In the genomic region with DNA sequence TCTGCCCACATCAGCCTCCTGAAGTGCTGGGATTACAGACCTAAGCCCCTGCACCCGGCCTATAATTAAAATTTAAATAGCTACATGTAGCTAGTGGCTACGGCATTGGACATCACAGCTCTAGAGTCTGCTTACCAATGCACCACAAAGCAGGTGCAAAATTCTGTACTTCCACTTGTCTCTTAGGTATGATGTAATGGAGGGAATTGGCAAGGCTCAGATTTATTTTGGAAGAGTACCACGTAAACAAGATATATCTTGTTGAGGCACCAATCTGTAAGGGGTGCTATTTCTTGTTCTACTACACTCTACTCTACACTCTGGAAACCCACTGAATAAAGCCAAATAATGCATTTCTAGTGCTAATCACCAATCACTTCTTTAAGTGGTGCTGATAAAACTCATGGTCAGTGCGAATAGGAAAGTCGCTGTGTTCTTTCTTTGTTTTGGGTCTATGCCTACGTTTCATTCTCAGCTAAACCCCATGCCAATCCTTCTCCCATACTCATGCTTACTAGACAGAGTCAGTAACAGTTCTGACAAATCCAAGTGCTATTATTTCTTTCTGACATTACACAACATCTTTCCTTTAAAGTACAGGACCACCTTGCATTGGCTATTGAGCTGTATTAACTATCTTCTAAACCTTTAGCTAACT, we compare ENCODE assay signal across 25 cellular contexts.
"Had no signal": no experiment of that assay in that cellular context is flagged by ENCODE, and none has a peak within 500 bp of the region (broad histone marks: within the 10 kb centered on the region; RNA-seq: fewer than 3 reads in every experiment).

No MANE protein-coding gene starts in this region.

- H3K9me3 ChIP-seq: colonic mucosa, esophagus squamous epithelium, heart right ventricle, left lung, neutrophil, ovary, right atrium auricular region, testis, transverse colon had no signal

- H3K4me3 ChIP-seq: colonic mucosa, esophagus squamous epithelium, heart right ventricle, left lung, lung, ovary, right atrium auricular region, testis, transverse colon had no signal

- H3K36me3 Mint-ChIP-seq: activated naive CD4-positive, alpha-beta T cell treated with anti-CD3 and anti-CD28 coated beads, Interleukin-2, amount 50 U/mL, for 72 hours; naive B cell had no signal

- H3K4me1 ChIP-seq: colonic mucosa, esophagus squamous epithelium, heart right ventricle, left lung, right atrium auricular region, testis, transverse colon had no signal

- H3K27me3 ChIP-seq: colonic mucosa, esophagus squamous epithelium, left lung, neutrophil, ovary, right atrium auricular region, testis, transverse colon had no signal

- H3K36me3 ChIP-seq: colonic mucosa, esophagus squamous epithelium, heart right ventricle, left lung, neutrophil, ovary, right atrium auricular region, transverse colon had no signal

- H3K9me3 Mint-ChIP-seq: activated naive CD4-positive, alpha-beta T cell treated with anti-CD3 and anti-CD28 coated beads, Interleukin-2, amount 50 U/mL, for 72 hours; activated T-cell treated with anti-CD3 and anti-CD28 coated beads, Interleukin-2, amount 50 U/mL, for 72 hours; naive B cell; nephron progenitor cell had no signal

- H3K27ac ChIP-seq: colonic mucosa, epithelial cell of prostate, esophagus squamous epithelium, heart right ventricle, left lung, neutrophil, ovary, right atrium auricular region, testis, transverse colon had no signal

- H3K27ac Mint-ChIP-seq: activated naive CD4-positive, alpha-beta T cell treated with anti-CD3 and anti-CD28 coated beads, Interleukin-2, amount 50 U/mL, for 72 hours; activated T-cell treated with anti-CD3 and anti-CD28 coated beads, Interleukin-2, amount 50 U/mL, for 72 hours; naive B cell had no signal

- DNase-seq: activated CD4-positive, alpha-beta T cell treated with anti-CD3 and anti-CD28 coated beads for 4 hours; activated CD4-positive, alpha-beta T cell treated with anti-CD3 and anti-CD28 coated beads, Interleukin-2, amount 50 U/mL, for 4 hours; activated naive CD4-positive, alpha-beta T cell; activated T-cell treated with anti-CD3 and anti-CD28 coated beads for 4 hours; activated T-cell treated with anti-CD3 and anti-CD28 coated beads, Interleukin-2, amount 50 U/mL, for 72 hours; colonic mucosa; effector CD8-positive, alpha-beta T cell; esophagus squamous epithelium; foreskin melanocyte; heart right ventricle; kidney glomerular epithelial cell; left lung; naive B cell; nephron progenitor cell; ovary; stimulated activated CD4-positive, alpha-beta T cell treated with anti-CD3 and anti-CD28 coated beads, Interleukin-15, amount 100 ng/mL, for 24 hours; stimulated activated CD4-positive, alpha-beta T cell treated with anti-CD3 and anti-CD28 coated beads, Interleukin-2, amount 100 ng/mL, for 24 hours; stimulated activated naive CD4-positive, alpha-beta T cell; testis; transverse colon had no signal

- ATAC-seq: activated naive CD4-positive, alpha-beta T cell treated with anti-CD3 and anti-CD28 coated beads, Interleukin-2, amount 50 U/mL, for 72 hours; activated T-cell treated with anti-CD3 and anti-CD28 coated beads, Interleukin-2, amount 50 U/mL, for 72 hours; heart right ventricle; left lung had no signal

- H3K4me1 Mint-ChIP-seq: naive B cell, nephron progenitor cell had no signal

- H3K4me3 Mint-ChIP-seq: activated T-cell treated with anti-CD3 and anti-CD28 coated beads, Interleukin-2, amount 50 U/mL, for 72 hours; naive B cell; nephron progenitor cell had no signal
